32 cellular contexts compared by ENCODE assay signal in the genomic region with DNA sequence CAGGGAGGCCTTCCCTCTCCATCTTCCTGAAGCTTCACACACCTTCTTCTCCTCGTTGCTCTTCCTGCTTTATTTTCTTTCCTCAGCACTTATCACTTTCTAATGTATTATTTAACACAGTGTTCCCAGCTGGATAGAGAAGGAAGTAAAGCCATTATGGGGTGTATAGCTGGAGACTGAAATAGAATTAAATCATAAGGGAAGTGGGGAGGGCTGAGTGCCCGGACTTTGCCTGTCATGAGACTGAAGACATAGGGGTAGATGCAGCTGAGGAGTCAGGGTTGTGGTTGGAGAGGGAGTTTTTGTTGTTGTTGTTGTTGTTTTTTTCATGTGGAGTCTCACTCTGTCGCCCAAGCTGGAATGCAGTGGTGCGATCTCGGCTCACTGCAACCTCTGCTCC.
"Had no signal": no experiment of that assay in that cellular context is flagged by ENCODE, and none has a peak within 500 bp of the region (broad histone marks: within the 10 kb centered on the region; RNA-seq: fewer than 3 reads in every experiment).

No MANE protein-coding gene starts in this region.

- H3K4me1 Mint-ChIP-seq: activated B cell treated with CpG ODN at 0.5 μM for 24 hours; activated CD4-positive, alpha-beta T cell treated with anti-CD3 and anti-CD28 coated beads for 36 hours; activated CD4-positive, alpha-beta T cell treated with anti-CD3 and anti-CD28 coated beads, Interleukin-2, amount 10 ng/mL, durations not matched to agents 24 days and 14 days; activated naive CD4-positive, alpha-beta T cell treated with anti-CD3 and anti-CD28 coated beads, Interleukin-2, amount 10 ng/mL, durations not matched to agents 7 days and 5 days; activated naive CD8-positive, alpha-beta T cell treated with anti-CD3 and anti-CD28 coated beads, Interleukin-2, amount 50 U/mL, for 24 hours; endodermal cell had no signal

- DNase-seq: activated B cell treated with CpG ODN at 0.5 μM for 24 hours; activated CD4-positive, alpha-beta memory T cell treated with anti-CD3 and anti-CD28 coated beads for 36 hours; activated CD4-positive, alpha-beta T cell treated with anti-CD3 and anti-CD28 coated beads for 36 hours; activated CD4-positive, alpha-beta T cell treated with anti-CD3 and anti-CD28 coated beads, Interleukin-2, amount 10 ng/mL, durations not matched to agents 24 days and 14 days; activated CD4-positive, CD25-positive, alpha-beta regulatory T cell treated with anti-CD3 and anti-CD28 coated beads, Interleukin-2, amount 50 U/mL, for 72 hours; activated CD8-positive, alpha-beta memory T cell treated with anti-CD3 and anti-CD28 coated beads, Interleukin-2, amount 50 U/mL, for 48 hours; activated CD8-positive, alpha-beta T cell treated with anti-CD3 and anti-CD28 coated beads, Interleukin-2, amount 10 ng/mL, durations not matched to agents 7 days and 5 days; activated gamma-delta T cell; activated naive CD4-positive, alpha-beta T cell; activated naive CD4-positive, alpha-beta T cell treated with anti-CD3 and anti-CD28 coated beads, Interleukin-2, amount 10 ng/mL, durations not matched to agents 7 days and 5 days; activated naive CD8-positive, alpha-beta T cell treated with anti-CD3 and anti-CD28 coated beads for 36 hours; activated naive CD8-positive, alpha-beta T cell treated with anti-CD3 and anti-CD28 coated beads, Interleukin-2, amount 50 U/mL, for 24 hours; activated T-cell treated with anti-CD3 and anti-CD28 coated beads for 4 hours; activated T-cell treated with anti-CD3 and anti-CD28 coated beads, Interleukin-2, amount 50 U/mL, for 24 hours; activated T-cell treated with anti-CD3 and anti-CD28 coated beads, Interleukin-2, amount 50 U/mL, for 72 hours; amygdala; aorta; body of pancreas; central memory CD4-positive, alpha-beta T cell; cerebellar nuclear complex; colonic mucosa; dorsolateral prefrontal cortex; effector memory CD4-positive, alpha-beta T cell; endodermal cell; foreskin fibroblast; T-helper 1 cell; T-helper 17 cell; T1000; WERI-Rb-1 had no signal

- H3K27ac Mint-ChIP-seq: activated B cell treated with CpG ODN at 0.5 μM for 24 hours; activated CD4-positive, alpha-beta memory T cell treated with anti-CD3 and anti-CD28 coated beads for 36 hours; activated CD4-positive, alpha-beta T cell treated with anti-CD3 and anti-CD28 coated beads for 36 hours; activated CD4-positive, alpha-beta T cell treated with anti-CD3 and anti-CD28 coated beads, Interleukin-2, amount 10 ng/mL, durations not matched to agents 24 days and 14 days; activated CD8-positive, alpha-beta T cell treated with anti-CD3 and anti-CD28 coated beads, Interleukin-2, amount 10 ng/mL, durations not matched to agents 7 days and 5 days; activated naive CD4-positive, alpha-beta T cell treated with anti-CD3 and anti-CD28 coated beads, Interleukin-2, amount 10 ng/mL, durations not matched to agents 7 days and 5 days; activated naive CD8-positive, alpha-beta T cell treated with anti-CD3 and anti-CD28 coated beads for 36 hours; activated naive CD8-positive, alpha-beta T cell treated with anti-CD3 and anti-CD28 coated beads, Interleukin-2, amount 50 U/mL, for 24 hours; activated T-cell treated with anti-CD3 and anti-CD28 coated beads, Interleukin-2, amount 50 U/mL, for 24 hours; activated T-cell treated with anti-CD3 and anti-CD28 coated beads, Interleukin-2, amount 50 U/mL, for 72 hours; endodermal cell; T-helper 2 cell treated with Interferon-gamma antibody and Interleukin-4, amounts not matched to agents 5 μg/mL and 100 μg/mL, for 36 hours had no signal

- H3K36me3 ChIP-seq: adrenal gland, colonic mucosa had no signal

- H3K4me3 Mint-ChIP-seq: activated B cell treated with CpG ODN at 0.5 μM for 24 hours; activated CD4-positive, alpha-beta memory T cell treated with anti-CD3 and anti-CD28 coated beads for 36 hours; activated CD4-positive, alpha-beta T cell treated with anti-CD3 and anti-CD28 coated beads for 36 hours; activated CD4-positive, alpha-beta T cell treated with anti-CD3 and anti-CD28 coated beads, Interleukin-2, amount 10 ng/mL, durations not matched to agents 24 days and 14 days; activated CD8-positive, alpha-beta T cell treated with anti-CD3 and anti-CD28 coated beads, Interleukin-2, amount 10 ng/mL, durations not matched to agents 7 days and 5 days; activated naive CD4-positive, alpha-beta T cell treated with anti-CD3 and anti-CD28 coated beads, Interleukin-2, amount 10 ng/mL, durations not matched to agents 7 days and 5 days; activated naive CD8-positive, alpha-beta T cell treated with anti-CD3 and anti-CD28 coated beads for 36 hours; activated naive CD8-positive, alpha-beta T cell treated with anti-CD3 and anti-CD28 coated beads, Interleukin-2, amount 50 U/mL, for 24 hours; activated T-cell treated with anti-CD3 and anti-CD28 coated beads, Interleukin-2, amount 50 U/mL, for 24 hours; activated T-cell treated with anti-CD3 and anti-CD28 coated beads, Interleukin-2, amount 50 U/mL, for 72 hours; endodermal cell; T-helper 17 cell; T-helper 2 cell treated with Interferon-gamma antibody and Interleukin-4, amounts not matched to agents 5 μg/mL and 100 μg/mL, for 36 hours had no signal

- H3K9me3 ChIP-seq: body of pancreas, colonic mucosa had no signal

- H3K4me1 ChIP-seq: colonic mucosa had no signal

- H3K27ac ChIP-seq: adrenal gland, body of pancreas, colonic mucosa, dorsolateral prefrontal cortex, WERI-Rb-1 had no signal

- H3K27me3 ChIP-seq: adrenal gland, body of pancreas, colonic mucosa, dorsolateral prefrontal cortex had no signal

- H3K27me3 Mint-ChIP-seq: activated B cell treated with CpG ODN at 0.5 μM for 24 hours; activated CD4-positive, alpha-beta memory T cell treated with anti-CD3 and anti-CD28 coated beads for 36 hours; activated CD4-positive, alpha-beta T cell treated with anti-CD3 and anti-CD28 coated beads for 36 hours; activated CD4-positive, alpha-beta T cell treated with anti-CD3 and anti-CD28 coated beads, Interleukin-2, amount 10 ng/mL, durations not matched to agents 24 days and 14 days; activated naive CD4-positive, alpha-beta T cell treated with anti-CD3 and anti-CD28 coated beads, Interleukin-2, amount 10 ng/mL, durations not matched to agents 7 days and 5 days; activated naive CD8-positive, alpha-beta T cell treated with anti-CD3 and anti-CD28 coated beads for 36 hours; activated naive CD8-positive, alpha-beta T cell treated with anti-CD3 and anti-CD28 coated beads, Interleukin-2, amount 50 U/mL, for 24 hours; activated T-cell treated with anti-CD3 and anti-CD28 coated beads, Interleukin-2, amount 50 U/mL, for 24 hours; T-helper 17 cell had no signal

- H3K4me3 ChIP-seq: adrenal gland, body of pancreas, colonic mucosa, dorsolateral prefrontal cortex had no signal

- ATAC-seq: activated CD4-positive, alpha-beta T cell treated with anti-CD3 and anti-CD28 coated beads for 36 hours; activated CD8-positive, alpha-beta T cell treated with anti-CD3 and anti-CD28 coated beads, Interleukin-2, amount 10 ng/mL, durations not matched to agents 7 days and 5 days; activated naive CD8-positive, alpha-beta T cell treated with anti-CD3 and anti-CD28 coated beads, Interleukin-2, amount 50 U/mL, for 24 hours; activated T-cell treated with anti-CD3 and anti-CD28 coated beads, Interleukin-2, amount 50 U/mL, for 72 hours; body of pancreas; esophagus mucosa; T-helper 17 cell had no signal
